Comparison of ENCODE assay signal across 1 cellular context in genomic region chr2:226836548-226836885, GRCh38.
TF ChIP-seq lines count a peak whose summit lies in the region.

No MANE protein-coding gene starts in this region.

TF ChIP-seq in HepG2, 621 proteins besides CTCF, POLR2A, EP300 and RAD21 (continued from another document):
- TF ChIP-seq ZNF362 (CRISPR knock-in tag; IDR thresholded peaks at IDR 0.05; ENCODE audit: borderline replicate concordance) = no peak
- no peak for TF ChIP-seq ZNF674 (CRISPR knock-in tag; IDR thresholded peaks at IDR 0.05; ENCODE audit: low read depth)
- 0 out of 2 replicates have a peak, but pooled peaks have one; percentile 13 for TF ChIP-seq ZNF749 (CRISPR knock-in tag; IDR thresholded peaks at IDR 0.05; ENCODE audit: borderline replicate concordance)
- TF ChIP-seq ASH2L (IDR thresholded peaks at IDR 0.05; ENCODE audit: insufficient read length, low read depth, low read length) = peak; percentile 1
- no peak for TF ChIP-seq TGIF2 (CRISPR knock-in tag; IDR thresholded peaks at IDR 0.05)
- no peak for TF ChIP-seq ZNF720 (CRISPR knock-in tag; IDR thresholded peaks at IDR 0.05)
